ENCODE assay signal across 8 cellular contexts in genomic region chr1:1890506-1891348, GRCh38. TPM values are rescaled to one million over a fixed set of nuclear protein-coding genes. Genes with fewer than 3 reads are reported as not detected.
DNase-seq lines count a peak whose midpoint lies in the region; ATAC-seq, FAIRE-seq and TF ChIP-seq lines count a peak whose summit lies in the region.

GNB1 (minus strand) TSS chr1:1891087; CDS start chr1:1825453, 65,634 bp downstream.

- TF ChIP-seq POLR2A in GM12891 (IDR thresholded peaks at IDR 0.05; ENCODE audit: low read depth, low read length): no peak

- DNase-seq in GM12891 (ENCODE audit: insufficient read length, low spot score): peak; percentile 95
- DNase-seq in NCI-H1417 treated with DMSO at 0.1 percent for 48 hours (lab: John Stamatoyannopoulos, UW): peak; percentile 39
- DNase-seq in T-helper 2 cell treated with Interferon-gamma antibody and Interleukin-4, amounts not matched to agents 5 μg/mL and 100 μg/mL, for 36 hours (ENCODE audit: low spot score): peak; percentile 89
- DNase-seq in anterior cingulate cortex (lab: John Stamatoyannopoulos, UW): peak; percentile 25 to 90 (median 80)
- DNase-seq in right cardiac atrium: peak; percentile 88 to 96 (median 96)
- DNase-seq in putamen (ENCODE audit: low spot score): peak; percentile 88
- peak; percentile 93 for DNase-seq in urothelium cell line (ENCODE audit: low spot score)

- no peaks in the 10 kb centered on the region for H3K27me3 Mint-ChIP-seq in T-helper 2 cell treated with Interferon-gamma antibody and Interleukin-4, amounts not matched to agents 5 μg/mL and 100 μg/mL, for 36 hours (ENCODE audit: low read depth)

- H3K4me3 ChIP-seq in right cardiac atrium (ENCODE audit: low read length): peak within 1 kb of the TSS; percentile 99

- no peaks in the 10 kb centered on the region for H3K27me3 ChIP-seq in right cardiac atrium (ENCODE audit: control insufficient read depth, insufficient read depth)

- H3K9me3 ChIP-seq in right cardiac atrium (ENCODE audit: control insufficient read depth, low read length): no peaks in the 10 kb centered on the region

- peak; percentile 78 for ATAC-seq in HG02678 (IDR thresholded peaks at IDR 0.05; ENCODE audit: unreplicated experiment)
- peak; percentile 84 to 85 for ATAC-seq in right cardiac atrium

- FAIRE-seq in GM12891 (lab: Jason Lieb, UNC) (peak; percentile 100), urothelium cell line (lab: Jason Lieb, UNC) (peak; percentile 97)

- peaks cover 15% of the 10 kb centered on the region for H3K36me3 Mint-ChIP-seq in T-helper 2 cell treated with Interferon-gamma antibody and Interleukin-4, amounts not matched to agents 5 μg/mL and 100 μg/mL, for 36 hours (ENCODE audit: low read depth)

- intact Hi-C loops in right cardiac atrium (cut with DNase I): loop anchor here in 1 of 4 donors (10.0 kb wide), 1 partner anchor 106 kb away; no protein-coding TSS in a partner anchor

- no peaks in the 10 kb centered on the region for H3K9me3 Mint-ChIP-seq in T-helper 2 cell treated with Interferon-gamma antibody and Interleukin-4, amounts not matched to agents 5 μg/mL and 100 μg/mL, for 36 hours

- WGBS in right cardiac atrium: under 1% methylated on average over 135 of the region's 137 CpGs

- H3K27ac Mint-ChIP-seq in T-helper 2 cell treated with Interferon-gamma antibody and Interleukin-4, amounts not matched to agents 5 μg/mL and 100 μg/mL, for 36 hours: peak within 1 kb of the TSS; percentile 90

- peak within 1 kb of the TSS; percentile 94 for H3K27ac ChIP-seq in right cardiac atrium (ENCODE audit: low read length)

- peaks cover 33% of the 10 kb centered on the region for H3K4me1 Mint-ChIP-seq in T-helper 2 cell treated with Interferon-gamma antibody and Interleukin-4, amounts not matched to agents 5 μg/mL and 100 μg/mL, for 36 hours (ENCODE audit: low read depth)

- peaks cover 22% of the 10 kb centered on the region for H3K4me1 ChIP-seq in right cardiac atrium (ENCODE audit: control insufficient read depth, insufficient read depth, low read length)

- peak within 1 kb of the TSS; percentile 88 for H3K4me3 Mint-ChIP-seq in T-helper 2 cell treated with Interferon-gamma antibody and Interleukin-4, amounts not matched to agents 5 μg/mL and 100 μg/mL, for 36 hours

TF ChIP-seq in GM12891, 5 proteins besides CTCF, POLR2A, EP300 and RAD21:
- TF ChIP-seq TAF1 (IDR thresholded peaks at IDR 0.05; ENCODE audit: low read depth, low read length) (0 out of 2 replicates have a peak, but pooled peaks have one; percentile 45), PAX5 (IDR thresholded peaks at IDR 0.05; ENCODE audit: insufficient read depth, low read length, severe bottlenecking) (no peak)

RNA-seq across cellular contexts. Expression of gene GNB1, which starts in this region (rescaled TPM):
- polyA plus RNA-seq in GM12891 (2012; ENCODE audit: low read depth, missing spikeins): 158 TPM
- total RNA-seq in right cardiac atrium: 100 to 1,000 TPM; 152 to 205 (median 174) TPM
- 73.7 TPM for polyA plus RNA-seq in right cardiac atrium

Comparison
In these comparisons a context has a peak if more than half of its experiments do, and no peak if none do; other contexts are left out.
1. Peak in every context shown above with its lines: DNase-seq, ATAC-seq, H3K4me3 ChIP-seq and H3K27ac ChIP-seq.
2. DNase-seq: peak in every context shown above with its lines; median percentile 96 in right cardiac atrium; 95 in GM12891; 93 in urothelium cell line; 89 in T-helper 2 cell treated with Interferon-gamma antibody and Interleukin-4, amounts not matched to agents 5 μg/mL and 100 μg/mL, for 36 hours; 88 in putamen; 80 in anterior cingulate cortex; 39 in NCI-H1417 treated with DMSO at 0.1 percent for 48 hours.